ENCODE assay signal across 20 cellular contexts in the genomic region with DNA sequence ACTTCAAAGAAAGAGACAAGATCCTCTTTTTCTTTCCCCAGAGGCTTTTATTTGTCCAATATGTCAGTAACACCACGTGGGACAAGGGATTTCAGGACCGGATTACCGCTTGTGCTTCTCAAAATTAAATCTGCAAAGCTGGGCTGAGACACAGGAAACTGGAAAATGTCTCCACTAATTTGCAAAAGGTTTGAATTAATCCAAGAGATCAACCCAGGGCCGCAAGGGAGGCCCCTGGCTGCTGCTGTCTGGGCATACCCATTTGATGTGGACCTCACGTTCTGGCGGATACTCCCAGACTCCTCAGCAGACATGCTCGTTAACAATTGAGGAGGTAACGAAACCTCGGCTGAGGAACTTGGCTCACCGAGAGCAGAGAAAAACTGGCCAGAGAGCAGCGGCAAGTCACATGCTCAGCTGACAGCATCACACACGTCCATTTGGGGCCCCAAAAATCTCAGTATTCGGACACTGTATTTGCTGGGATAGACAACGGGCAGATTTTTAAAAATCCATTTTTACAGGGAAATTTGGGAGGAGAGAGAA.
"Had no signal": no experiment of that assay in that cellular context is flagged by ENCODE, and none has a peak within 500 bp of the region (broad histone marks: within the 10 kb centered on the region; RNA-seq: fewer than 3 reads in every experiment).

No MANE protein-coding gene starts in this region.

- H3K4me3 ChIP-seq: tibial artery had no signal

- H3K9me3 ChIP-seq: tibial artery had no signal

- H3K27me3 ChIP-seq: tibial artery had no signal

- H3K27ac ChIP-seq: parathyroid adenoma, tibial artery had no signal

- DNase-seq: activated CD4-positive, alpha-beta T cell treated with anti-CD3 and anti-CD28 coated beads, Interleukin-2, amount 10 ng/mL, durations not matched to agents 7 days and 5 days; activated CD8-positive, alpha-beta T cell treated with anti-CD3 and anti-CD28 coated beads for 36 hours; activated gamma-delta T cell; activated naive CD4-positive, alpha-beta T cell treated with anti-CD3 and anti-CD28 coated beads, Interleukin-2, amount 50 U/mL, for 16 hours; activated naive CD8-positive, alpha-beta T cell treated with anti-CD3 and anti-CD28 coated beads, Interleukin-2, amount 50 U/mL, for 24 hours; dermis blood vessel endothelial cell; effector CD8-positive, alpha-beta T cell; erythroblast; foreskin fibroblast; hippocampal formation; left ventricle myocardium superior; nucleus accumbens; right cardiac atrium; stimulated activated CD4-positive, alpha-beta T cell treated with anti-CD3 and anti-CD28 coated beads, Interleukin-12 subunit alpha, Interleukin-12 subunit beta, amount 100 ng/mL, for 4 hours; stimulated activated CD4-positive, alpha-beta T cell treated with anti-CD3 and anti-CD28 coated beads, Interleukin-4, amount 100 ng/mL, for 4 hours; T-helper 17 cell; tibial artery had no signal

- H3K4me1 ChIP-seq: parathyroid adenoma, tibial artery had no signal

- ATAC-seq: activated CD4-positive, CD25-positive, alpha-beta regulatory T cell treated with anti-CD3 and anti-CD28 coated beads, Interleukin-2, amount 50 U/mL, for 24 hours; activated CD8-positive, alpha-beta T cell treated with anti-CD3 and anti-CD28 coated beads for 36 hours; activated naive CD8-positive, alpha-beta T cell treated with anti-CD3 and anti-CD28 coated beads, Interleukin-2, amount 50 U/mL, for 24 hours; left ventricle myocardium superior; natural killer cell treated with Interleukin-12 subunit alpha and Interleukin-12 subunit beta and Interleukin-15 and Interleukin-18, amount 100 ng/mL, for 72 hours; right cardiac atrium; T-helper 17 cell had no signal

- H3K36me3 ChIP-seq: tibial artery had no signal
